In the genomic region with DNA sequence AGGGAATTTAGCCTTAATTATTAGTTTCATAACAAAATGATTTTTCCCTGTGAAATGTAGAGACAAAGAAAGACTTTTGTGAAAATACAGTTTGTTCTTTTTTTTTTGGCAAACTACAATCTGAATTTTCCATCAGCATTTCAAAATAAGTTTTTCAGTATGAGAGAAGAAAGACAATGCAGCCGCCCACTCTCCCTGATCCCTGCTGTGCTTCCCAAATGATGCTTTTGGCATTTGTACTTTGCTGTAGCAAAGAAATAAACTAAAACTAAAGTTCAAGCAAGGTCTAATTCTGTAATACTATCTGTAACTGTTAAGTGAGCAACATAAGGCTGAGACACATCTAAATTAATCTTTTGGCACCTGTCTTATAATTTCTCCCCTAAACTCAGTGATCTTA, we compare ENCODE assay signal across 35 cellular contexts.
"Had no signal": no experiment of that assay in that cellular context is flagged by ENCODE, and none has a peak within 500 bp of the region (broad histone marks: within the 10 kb centered on the region; RNA-seq: fewer than 3 reads in every experiment).

No MANE protein-coding gene starts in this region.

- H3K9me3 ChIP-seq: adrenal gland, breast epithelium, colonic mucosa had no signal

- H3K4me3 Mint-ChIP-seq: activated B cell treated with CpG ODN at 0.5 μM for 24 hours; activated CD8-positive, alpha-beta T cell treated with anti-CD3 and anti-CD28 coated beads for 36 hours; activated naive CD4-positive, alpha-beta T cell treated with anti-CD3 and anti-CD28 coated beads for 36 hours; activated naive CD4-positive, alpha-beta T cell treated with anti-CD3 and anti-CD28 coated beads, Interleukin-2, amount 50 U/mL, for 24 hours; activated naive CD8-positive, alpha-beta T cell treated with anti-CD3 and anti-CD28 coated beads for 36 hours; activated naive CD8-positive, alpha-beta T cell treated with anti-CD3 and anti-CD28 coated beads, Interleukin-2, amount 50 U/mL, for 24 hours; activated T-helper 1 cell treated with anti-CD3 and anti-CD28 coated beads, Interleukin-12 subunit alpha, Interleukin-12 subunit beta, Interleukin-2, Interleukin-4 antibody, amounts not matched to agents 30 ng/mL and 10 ng/mL and 1 ng/mL, durations not matched to agents 14 hours and 24 hours and 36 hours; brain; T-cell; T-helper 1 cell treated with Interleukin-12 subunit alpha and Interleukin-12 subunit beta and Interleukin-4 antibody, amounts not matched to agents 30 μg/mL and 1 μg/mL, for 36 hours had no signal

- H3K27ac ChIP-seq: adrenal gland, breast epithelium, cardiac muscle cell, colonic mucosa, heart right ventricle, WERI-Rb-1 had no signal

- H3K4me1 Mint-ChIP-seq: activated B cell treated with CpG ODN at 0.5 μM for 24 hours; activated naive CD4-positive, alpha-beta T cell treated with anti-CD3 and anti-CD28 coated beads, Interleukin-2, amount 50 U/mL, for 24 hours; activated naive CD8-positive, alpha-beta T cell treated with anti-CD3 and anti-CD28 coated beads for 36 hours; activated naive CD8-positive, alpha-beta T cell treated with anti-CD3 and anti-CD28 coated beads, Interleukin-2, amount 50 U/mL, for 24 hours; T-cell had no signal

- H3K9me3 Mint-ChIP-seq: activated naive CD8-positive, alpha-beta T cell treated with anti-CD3 and anti-CD28 coated beads, Interleukin-2, amount 50 U/mL, for 24 hours; T-helper 1 cell treated with Interleukin-12 subunit alpha and Interleukin-12 subunit beta and Interleukin-4 antibody, amounts not matched to agents 30 μg/mL and 1 μg/mL, for 36 hours had no signal

- H3K27me3 ChIP-seq: adrenal gland, breast epithelium, cardiac muscle cell, colonic mucosa, heart right ventricle had no signal

- H3K27me3 Mint-ChIP-seq: activated B cell treated with CpG ODN at 0.5 μM for 24 hours; activated CD8-positive, alpha-beta T cell treated with anti-CD3 and anti-CD28 coated beads for 36 hours; activated naive CD4-positive, alpha-beta T cell treated with anti-CD3 and anti-CD28 coated beads, Interleukin-2, amount 50 U/mL, for 24 hours; activated naive CD8-positive, alpha-beta T cell treated with anti-CD3 and anti-CD28 coated beads for 36 hours; activated naive CD8-positive, alpha-beta T cell treated with anti-CD3 and anti-CD28 coated beads, Interleukin-2, amount 50 U/mL, for 24 hours; brain; T-cell had no signal

- H3K36me3 Mint-ChIP-seq: activated naive CD4-positive, alpha-beta T cell treated with anti-CD3 and anti-CD28 coated beads, Interleukin-2, amount 50 U/mL, for 24 hours; activated naive CD8-positive, alpha-beta T cell treated with anti-CD3 and anti-CD28 coated beads for 36 hours; brain; T-cell had no signal

- H3K4me1 ChIP-seq: adrenal gland, breast epithelium, colonic mucosa, heart right ventricle had no signal

- FAIRE-seq: endometrium had no signal

- H3K27ac Mint-ChIP-seq: activated B cell treated with CpG ODN at 0.5 μM for 24 hours; activated CD8-positive, alpha-beta T cell treated with anti-CD3 and anti-CD28 coated beads for 36 hours; activated naive CD4-positive, alpha-beta T cell treated with anti-CD3 and anti-CD28 coated beads for 36 hours; activated naive CD4-positive, alpha-beta T cell treated with anti-CD3 and anti-CD28 coated beads, Interleukin-2, amount 50 U/mL, for 24 hours; activated naive CD8-positive, alpha-beta T cell treated with anti-CD3 and anti-CD28 coated beads for 36 hours; activated naive CD8-positive, alpha-beta T cell treated with anti-CD3 and anti-CD28 coated beads, Interleukin-2, amount 50 U/mL, for 24 hours; activated T-helper 1 cell treated with anti-CD3 and anti-CD28 coated beads, Interleukin-12 subunit alpha, Interleukin-12 subunit beta, Interleukin-2, Interleukin-4 antibody, amounts not matched to agents 30 ng/mL and 10 ng/mL and 1 ng/mL, durations not matched to agents 14 hours and 24 hours and 36 hours; activated T-helper 2 cell treated with anti-CD3 and anti-CD28 coated beads, Interferon-gamma antibody, Interleukin-2, Interleukin-4, amounts not matched to agents 10 μg/mL and 5 μg/mL and 100 μg/mL, durations not matched to agents 14 hours and 24 hours and 36 hours; brain; T-cell; T-helper 1 cell treated with Interleukin-12 subunit alpha and Interleukin-12 subunit beta and Interleukin-4 antibody, amounts not matched to agents 30 μg/mL and 1 μg/mL, for 36 hours had no signal

- DNase-seq: activated B cell treated with CpG ODN at 0.5 μM for 24 hours; activated CD4-positive, alpha-beta T cell treated with anti-CD3 and anti-CD28 coated beads for 48 hours; activated CD4-positive, alpha-beta T cell treated with anti-CD3 and anti-CD28 coated beads, Interleukin-2, amount 50 U/mL, for 1 hour; activated CD4-positive, alpha-beta T cell treated with anti-CD3 and anti-CD28 coated beads, Interleukin-2, amount 50 U/mL, for 48 hours; activated CD8-positive, alpha-beta memory T cell treated with anti-CD3 and anti-CD28 coated beads for 24 hours; activated CD8-positive, alpha-beta T cell treated with anti-CD3 and anti-CD28 coated beads for 36 hours; activated effector memory CD4-positive, alpha-beta T cell treated with anti-CD3 and anti-CD28 coated beads, Interleukin-2, amount 50 U/mL, for 16 hours; activated naive CD4-positive, alpha-beta T cell treated with anti-CD3 and anti-CD28 coated beads for 36 hours; activated naive CD8-positive, alpha-beta T cell treated with anti-CD3 and anti-CD28 coated beads for 36 hours; activated naive CD8-positive, alpha-beta T cell treated with anti-CD3 and anti-CD28 coated beads, Interleukin-2, amount 50 U/mL, for 24 hours; activated T-cell treated with anti-CD3 and anti-CD28 coated beads, Interleukin-2, amount 50 U/mL, for 1 hour; activated T-cell treated with anti-CD3 and anti-CD28 coated beads, Interleukin-2, amount 50 U/mL, for 48 hours; adrenal gland; amygdala; aorta; central memory CD4-positive, alpha-beta T cell; cerebellar nuclear complex; colonic mucosa; effector CD8-positive, alpha-beta T cell; foreskin fibroblast; glutamatergic neuron; heart right ventricle; T-cell; T1000; WERI-Rb-1 had no signal

- H3K4me3 ChIP-seq: adrenal gland, breast epithelium, cardiac muscle cell, colonic mucosa, heart right ventricle had no signal

- H3K36me3 ChIP-seq: adrenal gland, breast epithelium, cardiac muscle cell, colonic mucosa, heart right ventricle, WERI-Rb-1 had no signal

- ATAC-seq: activated CD4-positive, CD25-positive, alpha-beta regulatory T cell treated with anti-CD3 and anti-CD28 coated beads, Interleukin-2, amount 50 U/mL, for 24 hours; activated CD8-positive, alpha-beta T cell treated with anti-CD3 and anti-CD28 coated beads for 36 hours; activated naive CD8-positive, alpha-beta T cell treated with anti-CD3 and anti-CD28 coated beads, Interleukin-2, amount 50 U/mL, for 24 hours; esophagus mucosa; heart right ventricle; T-cell had no signal
